Comparison of ENCODE assay signal across 10 cellular contexts in the genomic region with DNA sequence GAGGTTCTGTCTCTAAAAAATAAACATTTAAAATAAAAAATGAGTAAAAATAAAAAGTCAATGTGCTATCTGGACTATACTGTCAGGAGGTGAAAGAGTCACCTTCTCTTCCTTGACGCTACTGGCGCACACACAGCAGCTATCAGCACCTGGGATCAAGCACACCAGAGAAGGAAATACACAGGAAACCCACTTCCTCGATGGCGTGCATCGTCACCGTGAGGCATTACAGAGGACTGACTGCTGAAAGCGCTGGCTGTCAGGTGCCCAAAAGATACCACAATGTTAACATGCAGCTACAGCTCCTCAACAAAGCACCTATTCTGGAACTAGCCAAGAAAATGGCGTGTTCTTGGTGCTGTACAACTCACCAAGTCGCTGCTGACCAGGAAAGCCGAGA.
DNase-seq lines count a peak whose midpoint lies in the region; ATAC-seq lines count a peak whose summit lies in the region.
"Had no signal": no experiment of that assay in that cellular context is flagged by ENCODE, and none has a peak within 500 bp of the region (broad histone marks: within the 10 kb centered on the region; RNA-seq: fewer than 3 reads in every experiment).

No MANE protein-coding gene starts in this region.

- H3K36me3 ChIP-seq in KOPT-K1 (ENCODE audit: insufficient read depth, low read length) = peaks cover 80% of the 10 kb centered on the region
- H3K36me3 ChIP-seq in effector memory CD4-positive, alpha-beta T cell (ENCODE audit: control insufficient read depth, insufficient read depth, low read length) = peaks cover 15% of the 10 kb centered on the region

- no peaks in the 10 kb centered on the region for H3K27me3 ChIP-seq in effector memory CD4-positive, alpha-beta T cell (replicated peaks; ENCODE audit: control insufficient read depth, insufficient read depth, low read length, poor library complexity, severe bottlenecking)
- H3K27me3 ChIP-seq: cardiac muscle cell had no signal

- H3K27ac ChIP-seq in KOPT-K1 (ENCODE audit: low read depth, low read length, poor library complexity, severe bottlenecking) = peak overlapping the region; percentile 73
- H3K27ac ChIP-seq in effector memory CD4-positive, alpha-beta T cell (ENCODE audit: insufficient read depth, low read length, poor library complexity, severe bottlenecking) = peak overlapping the region; percentile 76
- H3K27ac ChIP-seq: cardiac muscle cell had no signal

- peaks cover 7% of the 10 kb centered on the region for H3K9me3 ChIP-seq in KOPT-K1 (ENCODE audit: insufficient read depth, low read length, poor library complexity, severe bottlenecking)
- no peaks in the 10 kb centered on the region for H3K9me3 ChIP-seq in effector memory CD4-positive, alpha-beta T cell (ENCODE audit: control insufficient read depth, low read length)

- H3K4me1 ChIP-seq in effector memory CD4-positive, alpha-beta T cell (ENCODE audit: control insufficient read depth, insufficient read depth, low read length, poor library complexity, severe bottlenecking) = peaks cover 25% of the 10 kb centered on the region

- ATAC-seq in HG03025 (IDR thresholded peaks at IDR 0.05; ENCODE audit: low FRiP score, unreplicated experiment) = no peak

- peak; percentile 72 for DNase-seq in activated CD8-positive, alpha-beta memory T cell treated with anti-CD3 and anti-CD28 coated beads for 24 hours
- peak; percentile 82 to 85 (median 83) for DNase-seq in effector memory CD4-positive, alpha-beta T cell
- peak; percentile 47 for DNase-seq in stimulated activated CD4-positive, alpha-beta T cell treated with anti-CD3 and anti-CD28 coated beads, Interleukin-4, amount 100 ng/mL, for 48 hours (ENCODE audit: low read depth in 2 of 2)
- DNase-seq in amygdala (lab: John Stamatoyannopoulos, UW) (no peak), DMS53 (lab: John Stamatoyannopoulos, UW) (no peak), NCI-H774 (lab: John Stamatoyannopoulos, UW) (no peak)
- DNase-seq: EL had no signal

- H3K4me3 ChIP-seq in effector memory CD4-positive, alpha-beta T cell (ENCODE audit: insufficient read depth, low read depth, low read length, poor library complexity, severe bottlenecking) = no peak overlapping the region
- H3K4me3 ChIP-seq: cardiac muscle cell had no signal

Comparison
In these comparisons a context has a peak if more than half of its experiments do, and no peak if none do; other contexts are left out.
1. DNase-seq: peak in activated CD8-positive, alpha-beta memory T cell treated with anti-CD3 and anti-CD28 coated beads for 24 hours (single experiment), effector memory CD4-positive, alpha-beta T cell (3 of 3) and stimulated activated CD4-positive, alpha-beta T cell treated with anti-CD3 and anti-CD28 coated beads, Interleukin-4, amount 100 ng/mL, for 48 hours (2 of 2); none in amygdala (0 of 56), DMS53 (single experiment) and NCI-H774 (single experiment).